Comparison of ENCODE assay signal across 20 cellular contexts in genomic region chr5:125225424-125225823, GRCh38.
DNase-seq lines count a peak whose midpoint lies in the region; ATAC-seq and TF ChIP-seq lines count a peak whose summit lies in the region.
"Had no signal": no experiment of that assay in that cellular context is flagged by ENCODE, and none has a peak within 500 bp of the region (broad histone marks: within the 10 kb centered on the region; RNA-seq: fewer than 3 reads in every experiment).

No MANE protein-coding gene starts in this region.

- CTCF ChIA-PET in HEK293 (lab: Yijun Ruan, JAX) (interaction anchor here (0.6 kb wide), 1 partner anchor 165 kb away, joined by 3 read pairs; no protein-coding TSS in a partner anchor), Panc1 (lab: Charles Lee) (no interaction called here)

- H3K4me1 ChIP-seq in HEK293 (ENCODE audit: control insufficient read depth, insufficient read depth, low read length) (peaks cover 5% of the 10 kb centered on the region; the same call in 1 of the 2 replicates), Panc1 (ENCODE audit: control insufficient read depth, insufficient read depth, low read length) (no peaks in the 10 kb centered on the region)
- H3K4me1 ChIP-seq: BLaER1, Caco-2 had no signal

- TF ChIP-seq CTCF in HEK293 (tag by site-specific recombination; IDR thresholded peaks at IDR 0.05) (no peak), Panc1 (IDR thresholded peaks at IDR 0.05) (no peak), neural crest cell (conservative IDR thresholded peaks at IDR 0.05) (no peak)

- no TSS peak for BruUV-seq in Panc1 (replicated peaks; lab: Mats Ljungman, UMichigan)

- no peaks in the 10 kb centered on the region for H3K27me3 Mint-ChIP-seq in neural crest cell (ENCODE audit: low read depth)
- H3K27me3 Mint-ChIP-seq: B cell; CD4-positive, CD25-positive, alpha-beta regulatory T cell had no signal

- no peaks in the 10 kb centered on the region for H3K27me3 ChIP-seq in Panc1 (ENCODE audit: control insufficient read depth, insufficient read depth, low read length)
- H3K27me3 ChIP-seq: BLaER1 had no signal

- DNase-seq in Panc1 (ENCODE audit: low read depth, low spot score) (no peak), neural crest cell (ENCODE audit: low read depth, low spot score) (no peak), posterior vena cava (ENCODE audit: low spot score) (peak; percentile 62), T-helper 9 cell (no peak), NCI-H146 treated with DMSO at 0.1 percent for 48 hours (lab: John Stamatoyannopoulos, UW; ENCODE audit: unreplicated experiment) (no peak), RKO (ENCODE audit: low spot score) (no peak)
- DNase-seq: Caco-2; CD4-positive, CD25-positive, alpha-beta regulatory T cell; CD8-positive, alpha-beta T cell; DMS153; DND-41; GOT3; H7; HCEC 1CT had no signal

- H3K36me3 ChIP-seq in HEK293 (ENCODE audit: control insufficient read depth in 2 of 2, insufficient read depth in 1 of 2, low read length in 2 of 2) (no peaks in the 10 kb centered on the region), Panc1 (ENCODE audit: control insufficient read depth, insufficient read depth, low read length) (no peaks in the 10 kb centered on the region)
- H3K36me3 ChIP-seq: BLaER1 had no signal

- no peak for ATAC-seq in Panc1
- ATAC-seq in HG02840 (IDR thresholded peaks at IDR 0.05; ENCODE audit: low FRiP score, unreplicated experiment), result no peak
- ATAC-seq: CD8-positive, alpha-beta T cell had no signal

- H3K27ac ChIP-seq in HEK293 (ENCODE audit: extremely low read depth, low read depth, low read length) (no peak overlapping the region), Panc1 (ENCODE audit: low read length) (peak overlapping the region; percentile 39; the same call in 1 of the 2 replicates)
- H3K27ac ChIP-seq: 22Rv1, BLaER1, C4-2B had no signal

- POLR2A ChIA-PET in HEK293 (lab: Yijun Ruan, JAX), result no interaction called here
- POLR2A ChIA-PET in Panc1 (lab: Charles Lee), result no interaction called here

- no peak overlapping the region for H3K4me3 Mint-ChIP-seq in neural crest cell
- H3K4me3 Mint-ChIP-seq: B cell; CD4-positive, CD25-positive, alpha-beta regulatory T cell; CD8-positive, alpha-beta T cell had no signal

- peak overlapping the region; percentile 93 for H3K27ac Mint-ChIP-seq in neural crest cell (ENCODE audit: unreplicated experiment)
- H3K27ac Mint-ChIP-seq: B cell; CD8-positive, alpha-beta T cell had no signal

- intact Hi-C loops in Panc1 (cut with micrococcal nuclease; ENCODE audit: unreplicated experiment), result no loop called here
- intact Hi-C loops in posterior vena cava (cut with DNase I), result no loop called here

- H3K4me3 ChIP-seq in HEK293 (ENCODE audit: low read depth, low read length) (no peak overlapping the region), Panc1 (ENCODE audit: low read depth in 2 of 2, low read length in 2 of 2) (no peak overlapping the region)
- H3K4me3 ChIP-seq: BLaER1 had no signal

- in situ Hi-C loops in Panc1 (cut with HindIII; ENCODE audit: low pct_unique_long_range_greater_than_20kb, low sequenced_read_pairs), result no loop called here

- H3K4me1 Mint-ChIP-seq in neural crest cell, result peaks cover 70% of the 10 kb centered on the region
- H3K4me1 Mint-ChIP-seq: CD4-positive, CD25-positive, alpha-beta regulatory T cell had no signal

- no peaks in the 10 kb centered on the region for H3K36me3 Mint-ChIP-seq in neural crest cell (ENCODE audit: low read depth)
- H3K36me3 Mint-ChIP-seq: CD4-positive, CD25-positive, alpha-beta regulatory T cell; CD8-positive, alpha-beta T cell had no signal

- no peaks in the 10 kb centered on the region for H3K9me3 Mint-ChIP-seq in neural crest cell

- H3K9me3 ChIP-seq in HEK293 (ENCODE audit: control insufficient read depth, insufficient read depth, low read depth, low read length) (no peaks in the 10 kb centered on the region), Panc1 (ENCODE audit: control insufficient read depth, insufficient read depth, low read depth, low read length) (no peaks in the 10 kb centered on the region)
- H3K9me3 ChIP-seq: BLaER1, Caco-2 had no signal

TF ChIP-seq in HEK293, 187 proteins besides CTCF, POLR2A, EP300 and RAD21:
- TF ChIP-seq SCRT2 (tag by site-specific recombination; IDR thresholded peaks at IDR 0.05) (0 out of 2 replicates have a peak, but pooled peaks have one; percentile 10), REST (tag by site-specific recombination; IDR thresholded peaks at IDR 0.05) (no peak)
